Comparison of ENCODE assay signal across 1 cellular context in genomic region chr12:123617144-123617543, GRCh38.
A peak's percentile ranks its signal among the peaks of the same experiment; 100 is the strongest.
TF ChIP-seq lines count a peak whose summit lies in the region.

No MANE protein-coding gene starts in this region.

TF ChIP-seq in HepG2, 621 proteins besides CTCF, POLR2A, EP300 and RAD21:
- TF ChIP-seq NFKB2 (CRISPR knock-in tag; IDR thresholded peaks at IDR 0.05; ENCODE audit: borderline replicate concordance): no peak
- TF ChIP-seq HDAC1 (CRISPR knock-in tag; IDR thresholded peaks at IDR 0.05): no peak
- no peak for TF ChIP-seq ZNF34 (CRISPR knock-in tag; IDR thresholded peaks at IDR 0.05; ENCODE audit: borderline replicate concordance)
- TF ChIP-seq MAFF (IDR thresholded peaks at IDR 0.05; ENCODE audit: low read depth, low read length): peak; percentile 29; the same call in 1 of the 2 replicates
- TF ChIP-seq MAFK (conservative IDR thresholded peaks at IDR 0.05 in 1 of 2, IDR thresholded peaks at IDR 0.05 in 1 of 2; ENCODE audit: low read length in 2 of 2): peak; percentile 34 to 53; a peak in 3 of 4 replicates
TF ChIP-seq in HepG2: peak in this region for 2.
